In genomic region chr1:9253706-9254105, GRCh38 we compare ENCODE assay signal across 16 cellular contexts. TPM values are rescaled to one million over a fixed set of nuclear protein-coding genes. Genes with fewer than 3 reads are reported as not detected.
A peak's percentile ranks its signal among the peaks of the same experiment; 100 is the strongest.
DNase-seq lines count a peak whose midpoint lies in the region; ATAC-seq, FAIRE-seq and TF ChIP-seq lines count a peak whose summit lies in the region.
"Had no signal": no experiment of that assay in that cellular context is flagged by ENCODE, and none has a peak within 500 bp of the region (broad histone marks: within the 10 kb centered on the region; RNA-seq: fewer than 3 reads in every experiment).

No MANE protein-coding gene starts in this region.

- peak overlapping the region; percentile 50; the same call in 1 of the 2 replicates for H3K9ac ChIP-seq in iPS-20b (ENCODE audit: low read depth, low read length)

- H3K27me3 ChIP-seq in iPS-20b (ENCODE audit: insufficient read depth, low read length) (no peaks in the 10 kb centered on the region), gastrocnemius medialis (no peaks in the 10 kb centered on the region)
- H3K27me3 ChIP-seq: spleen had no signal

- H3K27ac ChIP-seq in iPS-20b (ENCODE audit: low read length) (peak overlapping the region; percentile 33), gastrocnemius medialis (peak overlapping the region; percentile 86 to 99 (median 92))
- H3K27ac ChIP-seq: VCaP had no signal

- H3K4me1 ChIP-seq in iPS-20b (ENCODE audit: insufficient read depth, low read length) (peaks cover 37% of the 10 kb centered on the region), gastrocnemius medialis (peaks cover 74 to 80% of the 10 kb centered on the region in 2 donors)

- peak; percentile 32 for DNase-seq in NCI-H2227 (lab: John Stamatoyannopoulos, UW; ENCODE audit: unreplicated experiment)
- DNase-seq in dedifferentiated amniotic fluid mesenchymal stem cell (ENCODE audit: extremely low spot score): peak; percentile 44
- DNase-seq in gastrocnemius medialis: no peak
- DNase-seq in CD1c-positive myeloid dendritic cell (ENCODE audit: extremely low spot score): no peak
- DNase-seq in urothelium cell line (ENCODE audit: low spot score): no peak
- DNase-seq: activated gamma-delta T cell treated with Interleukin-2 at 50 U/mL for 16 hours; NCI-H146; NCI-H510A; stimulated activated naive CD8-positive, alpha-beta T cell treated with anti-CD3 and anti-CD28 coated beads, Interleukin-15, amount 100 ng/mL, for 72 hours had no signal

- TF ChIP-seq CTCF in gastrocnemius medialis (IDR thresholded peaks at IDR 0.05 in 4 of 5, conservative IDR thresholded peaks at IDR 0.05 in 1 of 5): no peak

- FAIRE-seq in urothelium cell line (lab: Jason Lieb, UNC): no peak
- FAIRE-seq: bronchial epithelial cell, H54 had no signal

- no peak for TF ChIP-seq POLR2A in gastrocnemius medialis (IDR thresholded peaks at IDR 0.05)

- H3K36me3 ChIP-seq in iPS-20b (ENCODE audit: insufficient read depth, low read depth, low read length) (no peaks in the 10 kb centered on the region), gastrocnemius medialis (no peaks in the 10 kb centered on the region)

- intact Hi-C loops in gastrocnemius medialis (cut with DNase I; ENCODE audit: low total_unique reads): loop anchor here (10.0 kb wide), 1 partner anchor 961 kb away; the partner anchor contains the start of gene KIF1B

- peaks cover 7% of the 10 kb centered on the region; the same call in 1 of the 2 replicates for H3K9me3 ChIP-seq in iPS-20b (ENCODE audit: insufficient read depth, low read depth, low read length)
- no peaks in the 10 kb centered on the region for H3K9me3 ChIP-seq in gastrocnemius medialis
- H3K9me3 ChIP-seq: spleen had no signal

- in situ Hi-C loops in gastrocnemius medialis (cut with MboI; ENCODE audit: low sequenced_read_pairs in 4 of 4): no loop called here

- H3K4me3 ChIP-seq in iPS-20b (ENCODE audit: low read length): peak overlapping the region; percentile 57
- H3K4me3 ChIP-seq in gastrocnemius medialis: no peak overlapping the region
- H3K4me3 ChIP-seq: spleen had no signal

- ATAC-seq in gastrocnemius medialis (no peak), HG02588 (IDR thresholded peaks at IDR 0.05; ENCODE audit: unreplicated experiment) (no peak), GM21423 (IDR thresholded peaks at IDR 0.05; ENCODE audit: unreplicated experiment) (no peak)
- ATAC-seq: stimulated activated naive CD8-positive, alpha-beta T cell treated with anti-CD3 and anti-CD28 coated beads, Interleukin-15, amount 100 ng/mL, for 72 hours had no signal

RNA-seq across cellular contexts. Expression of gene H6PD, which starts 19.1 kb away (rescaled TPM):
- total RNA-seq in gastrocnemius medialis: 10 to 100 TPM; 37.3 to 65.1 (median 44.4) TPM

RNA-seq across cellular contexts. Expression of gene SPSB1, which starts 39.0 kb away (rescaled TPM):
- 100 to 1,000 TPM in 1 of 4 donors, 10 to 100 TPM in 3; 40.4 to 161 (median 56.6) TPM for total RNA-seq in gastrocnemius medialis

Comparison
In these comparisons a context has a peak if more than half of its experiments do, and no peak if none do; other contexts are left out.
1. DNase-seq: peak in NCI-H2227 (single experiment) and dedifferentiated amniotic fluid mesenchymal stem cell (single experiment); none in gastrocnemius medialis (0 of 2), CD1c-positive myeloid dendritic cell (single experiment) and urothelium cell line (single experiment).